31 cellular contexts compared by ENCODE assay signal in the genomic region with DNA sequence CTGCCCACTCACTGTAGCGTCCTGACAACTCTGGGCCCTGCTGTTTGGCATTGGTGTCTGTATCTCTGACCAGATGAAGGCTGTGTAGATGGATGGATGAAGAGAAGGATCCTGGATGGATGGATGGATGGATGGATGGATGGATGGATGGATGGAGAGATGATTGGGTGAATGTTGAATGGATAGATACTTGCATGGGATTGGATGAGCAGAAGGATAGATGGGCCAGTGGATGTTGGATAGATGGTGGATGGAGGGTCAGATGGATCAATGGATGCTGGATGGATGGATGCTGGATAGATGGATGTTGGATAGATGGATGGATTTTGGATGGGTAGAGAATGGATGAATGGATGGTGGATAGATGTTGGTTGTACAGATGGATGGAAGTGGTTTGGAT.
"Had no signal": no experiment of that assay in that cellular context is flagged by ENCODE, and none has a peak within 500 bp of the region (broad histone marks: within the 10 kb centered on the region; RNA-seq: fewer than 3 reads in every experiment).

No MANE protein-coding gene starts in this region.

- H3K4me3 Mint-ChIP-seq: activated CD4-positive, alpha-beta memory T cell treated with anti-CD3 and anti-CD28 coated beads for 36 hours; activated CD4-positive, alpha-beta T cell treated with anti-CD3 and anti-CD28 coated beads for 36 hours; activated CD4-positive, alpha-beta T cell treated with anti-CD3 and anti-CD28 coated beads, Interleukin-2, amount 10 ng/mL, durations not matched to agents 24 days and 14 days; activated CD8-positive, alpha-beta memory T cell treated with anti-CD3 and anti-CD28 coated beads, Interleukin-2, amount 10 ng/mL, durations not matched to agents 7 days and 5 days; activated CD8-positive, alpha-beta T cell treated with anti-CD3 and anti-CD28 coated beads, Interleukin-2, amount 10 ng/mL, durations not matched to agents 7 days and 5 days; activated naive CD4-positive, alpha-beta T cell treated with anti-CD3 and anti-CD28 coated beads for 36 hours; activated naive CD4-positive, alpha-beta T cell treated with anti-CD3 and anti-CD28 coated beads, Interleukin-2, amount 50 U/mL, for 24 hours; activated naive CD8-positive, alpha-beta T cell treated with anti-CD3 and anti-CD28 coated beads for 36 hours; activated naive CD8-positive, alpha-beta T cell treated with anti-CD3 and anti-CD28 coated beads, Interleukin-2, amount 50 U/mL, for 24 hours; activated T-helper 1 cell treated with anti-CD3 and anti-CD28 coated beads, Interleukin-12 subunit alpha, Interleukin-12 subunit beta, Interleukin-2, Interleukin-4 antibody, amounts not matched to agents 30 ng/mL and 10 ng/mL and 1 ng/mL, durations not matched to agents 14 hours and 24 hours and 36 hours; endodermal cell had no signal

- H3K9me3 ChIP-seq: adrenal gland, body of pancreas, breast epithelium, colonic mucosa, esophagus muscularis mucosa, gastrocnemius medialis had no signal

- H3K9me3 Mint-ChIP-seq: activated CD4-positive, alpha-beta memory T cell treated with anti-CD3 and anti-CD28 coated beads for 36 hours; activated CD4-positive, alpha-beta T cell treated with anti-CD3 and anti-CD28 coated beads, Interleukin-2, amount 10 ng/mL, durations not matched to agents 24 days and 14 days; activated naive CD4-positive, alpha-beta T cell treated with anti-CD3 and anti-CD28 coated beads for 36 hours; activated naive CD4-positive, alpha-beta T cell treated with anti-CD3 and anti-CD28 coated beads, Interleukin-2, amount 50 U/mL, for 24 hours; activated naive CD8-positive, alpha-beta T cell treated with anti-CD3 and anti-CD28 coated beads for 36 hours; activated naive CD8-positive, alpha-beta T cell treated with anti-CD3 and anti-CD28 coated beads, Interleukin-2, amount 50 U/mL, for 24 hours; activated T-helper 1 cell treated with anti-CD3 and anti-CD28 coated beads, Interleukin-12 subunit alpha, Interleukin-12 subunit beta, Interleukin-2, Interleukin-4 antibody, amounts not matched to agents 30 ng/mL and 10 ng/mL and 1 ng/mL, durations not matched to agents 14 hours and 24 hours and 36 hours; activated T-helper 2 cell treated with anti-CD3 and anti-CD28 coated beads, Interferon-gamma antibody, Interleukin-2, Interleukin-4, amounts not matched to agents 10 μg/mL and 5 μg/mL and 100 μg/mL, durations not matched to agents 14 hours and 24 hours and 36 hours; endodermal cell had no signal

- H3K27me3 ChIP-seq: adrenal gland, body of pancreas, breast epithelium, cardiac muscle cell, colonic mucosa, esophagus muscularis mucosa, gastrocnemius medialis had no signal

- H3K36me3 ChIP-seq: adrenal gland, breast epithelium, cardiac muscle cell, colonic mucosa, gastrocnemius medialis had no signal

- H3K4me3 ChIP-seq: adrenal gland, body of pancreas, breast epithelium, cardiac muscle cell, colonic mucosa, esophagus muscularis mucosa, gastrocnemius medialis had no signal

- H3K36me3 Mint-ChIP-seq: activated CD4-positive, alpha-beta memory T cell treated with anti-CD3 and anti-CD28 coated beads for 36 hours; activated CD8-positive, alpha-beta memory T cell treated with anti-CD3 and anti-CD28 coated beads, Interleukin-2, amount 10 ng/mL, durations not matched to agents 7 days and 5 days; activated naive CD4-positive, alpha-beta T cell treated with anti-CD3 and anti-CD28 coated beads, Interleukin-2, amount 50 U/mL, for 24 hours; activated naive CD8-positive, alpha-beta T cell treated with anti-CD3 and anti-CD28 coated beads for 36 hours had no signal

- H3K27me3 Mint-ChIP-seq: activated CD4-positive, alpha-beta T cell treated with anti-CD3 and anti-CD28 coated beads for 36 hours; activated CD4-positive, alpha-beta T cell treated with anti-CD3 and anti-CD28 coated beads, Interleukin-2, amount 10 ng/mL, durations not matched to agents 24 days and 14 days; activated CD8-positive, alpha-beta memory T cell treated with anti-CD3 and anti-CD28 coated beads, Interleukin-2, amount 10 ng/mL, durations not matched to agents 7 days and 5 days; activated naive CD4-positive, alpha-beta T cell treated with anti-CD3 and anti-CD28 coated beads, Interleukin-2, amount 50 U/mL, for 24 hours; activated naive CD8-positive, alpha-beta T cell treated with anti-CD3 and anti-CD28 coated beads for 36 hours had no signal

- H3K27ac Mint-ChIP-seq: activated CD4-positive, alpha-beta memory T cell treated with anti-CD3 and anti-CD28 coated beads for 36 hours; activated CD4-positive, alpha-beta T cell treated with anti-CD3 and anti-CD28 coated beads for 36 hours; activated CD4-positive, alpha-beta T cell treated with anti-CD3 and anti-CD28 coated beads, Interleukin-2, amount 10 ng/mL, durations not matched to agents 24 days and 14 days; activated CD8-positive, alpha-beta memory T cell treated with anti-CD3 and anti-CD28 coated beads, Interleukin-2, amount 10 ng/mL, durations not matched to agents 7 days and 5 days; activated CD8-positive, alpha-beta T cell treated with anti-CD3 and anti-CD28 coated beads, Interleukin-2, amount 10 ng/mL, durations not matched to agents 7 days and 5 days; activated naive CD4-positive, alpha-beta T cell treated with anti-CD3 and anti-CD28 coated beads for 36 hours; activated naive CD4-positive, alpha-beta T cell treated with anti-CD3 and anti-CD28 coated beads, Interleukin-2, amount 50 U/mL, for 24 hours; activated naive CD8-positive, alpha-beta T cell treated with anti-CD3 and anti-CD28 coated beads for 36 hours; activated naive CD8-positive, alpha-beta T cell treated with anti-CD3 and anti-CD28 coated beads, Interleukin-2, amount 50 U/mL, for 24 hours; activated T-helper 1 cell treated with anti-CD3 and anti-CD28 coated beads, Interleukin-12 subunit alpha, Interleukin-12 subunit beta, Interleukin-2, Interleukin-4 antibody, amounts not matched to agents 30 ng/mL and 10 ng/mL and 1 ng/mL, durations not matched to agents 14 hours and 24 hours and 36 hours; activated T-helper 2 cell treated with anti-CD3 and anti-CD28 coated beads, Interferon-gamma antibody, Interleukin-2, Interleukin-4, amounts not matched to agents 10 μg/mL and 5 μg/mL and 100 μg/mL, durations not matched to agents 14 hours and 24 hours and 36 hours; endodermal cell had no signal

- H3K4me1 Mint-ChIP-seq: activated CD4-positive, alpha-beta T cell treated with anti-CD3 and anti-CD28 coated beads for 36 hours; activated CD4-positive, alpha-beta T cell treated with anti-CD3 and anti-CD28 coated beads, Interleukin-2, amount 10 ng/mL, durations not matched to agents 24 days and 14 days; activated CD8-positive, alpha-beta memory T cell treated with anti-CD3 and anti-CD28 coated beads, Interleukin-2, amount 10 ng/mL, durations not matched to agents 7 days and 5 days; activated naive CD4-positive, alpha-beta T cell treated with anti-CD3 and anti-CD28 coated beads, Interleukin-2, amount 50 U/mL, for 24 hours; activated naive CD8-positive, alpha-beta T cell treated with anti-CD3 and anti-CD28 coated beads for 36 hours had no signal

- H3K4me1 ChIP-seq: adrenal gland, foreskin keratinocyte had no signal

- ATAC-seq: activated CD4-positive, alpha-beta T cell treated with anti-CD3 and anti-CD28 coated beads for 36 hours; activated CD8-positive, alpha-beta memory T cell treated with anti-CD3 and anti-CD28 coated beads, Interleukin-2, amount 10 ng/mL, durations not matched to agents 7 days and 5 days; activated CD8-positive, alpha-beta T cell treated with anti-CD3 and anti-CD28 coated beads, Interleukin-2, amount 10 ng/mL, durations not matched to agents 7 days and 5 days; activated naive CD8-positive, alpha-beta T cell treated with anti-CD3 and anti-CD28 coated beads, Interleukin-2, amount 50 U/mL, for 24 hours; body of pancreas; foreskin keratinocyte; gastrocnemius medialis had no signal

- DNase-seq: activated CD4-positive, alpha-beta memory T cell treated with anti-CD3 and anti-CD28 coated beads for 36 hours; activated CD4-positive, alpha-beta T cell treated with anti-CD3 and anti-CD28 coated beads for 36 hours; activated CD4-positive, alpha-beta T cell treated with anti-CD3 and anti-CD28 coated beads, Interleukin-2, amount 10 ng/mL, durations not matched to agents 24 days and 14 days; activated CD4-positive, CD25-positive, alpha-beta regulatory T cell; activated CD4-positive, CD25-positive, alpha-beta regulatory T cell treated with anti-CD3 and anti-CD28 coated beads, Interleukin-2, amount 50 U/mL, for 72 hours; activated CD8-positive, alpha-beta memory T cell treated with anti-CD3 and anti-CD28 coated beads, Interleukin-2, amount 10 ng/mL, durations not matched to agents 7 days and 5 days; activated CD8-positive, alpha-beta memory T cell treated with anti-CD3 and anti-CD28 coated beads, Interleukin-2, amount 50 U/mL, for 4 hours; activated CD8-positive, alpha-beta T cell treated with anti-CD3 and anti-CD28 coated beads, Interleukin-2, amount 10 ng/mL, durations not matched to agents 7 days and 5 days; activated effector memory CD4-positive, alpha-beta T cell treated with anti-CD3 and anti-CD28 coated beads, Interleukin-2, amount 50 U/mL, for 16 hours; activated naive CD4-positive, alpha-beta T cell treated with anti-CD3 and anti-CD28 coated beads for 36 hours; activated naive CD8-positive, alpha-beta T cell treated with anti-CD3 and anti-CD28 coated beads for 36 hours; activated naive CD8-positive, alpha-beta T cell treated with anti-CD3 and anti-CD28 coated beads, Interleukin-2, amount 50 U/mL, for 24 hours; activated T-cell treated with anti-CD3 and anti-CD28 coated beads, Interleukin-2, amount 50 U/mL, for 1 hour; activated T-cell treated with anti-CD3 and anti-CD28 coated beads, Interleukin-2, amount 50 U/mL, for 48 hours; adrenal gland; amygdala; body of pancreas; central memory CD4-positive, alpha-beta T cell; cerebellar nuclear complex; colonic mucosa; effector memory CD4-positive, alpha-beta T cell; endodermal cell; foreskin keratinocyte; gastrocnemius medialis; T-helper 2 cell had no signal

- H3K27ac ChIP-seq: adrenal gland, body of pancreas, breast epithelium, cardiac muscle cell, colonic mucosa, esophagus muscularis mucosa, foreskin keratinocyte, gastrocnemius medialis had no signal
